ENCODE assay signal across 24 cellular contexts in the genomic region with DNA sequence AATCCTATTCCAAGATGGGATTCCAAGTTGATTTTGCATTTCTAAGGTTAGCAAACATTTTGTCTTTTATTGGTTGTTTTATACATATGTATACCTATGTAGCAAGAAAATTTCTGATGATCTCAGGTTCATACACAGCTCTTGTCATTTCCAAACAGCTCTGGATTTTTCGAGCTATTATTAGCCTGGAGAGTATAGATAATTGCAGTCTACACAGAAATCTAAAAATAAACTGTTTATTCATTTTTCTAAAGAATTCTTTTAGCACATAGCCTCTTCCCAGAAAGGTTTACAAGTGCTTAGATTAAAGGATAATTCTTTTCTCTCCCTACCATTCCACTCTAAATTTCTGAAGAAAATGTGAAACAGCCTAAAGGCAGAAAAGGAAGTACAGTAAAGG.
"Had no signal": no experiment of that assay in that cellular context is flagged by ENCODE, and none has a peak within 500 bp of the region (broad histone marks: within the 10 kb centered on the region; RNA-seq: fewer than 3 reads in every experiment).

No MANE protein-coding gene starts in this region.

- H3K36me3 ChIP-seq: left ventricle myocardium inferior, ovary, right atrium auricular region, right lobe of liver, stomach, thyroid gland, transverse colon, upper lobe of left lung, vagina had no signal

- H3K27ac Mint-ChIP-seq: mesothelial cell of epicardium; natural killer cell; nephron progenitor cell; progenitor cell of endocrine pancreas; stimulated activated naive B cell treated with anti-CD40 and anti-IgM and Interleukin-4, amounts not matched to agents 10 μg/mL and 1 μg/mL and 100 μg/mL, for 72 hours had no signal

- H3K9me3 ChIP-seq: left ventricle myocardium inferior, ovary, right atrium auricular region, right lobe of liver, stomach, testis, thyroid gland, transverse colon, upper lobe of left lung, vagina had no signal

- H3K4me3 Mint-ChIP-seq: mesothelial cell of epicardium; naive B cell; natural killer cell; nephron progenitor cell; stimulated activated naive B cell treated with anti-CD40 and anti-IgM and Interleukin-4, amounts not matched to agents 10 μg/mL and 1 μg/mL and 100 μg/mL, for 72 hours had no signal

- ATAC-seq: natural killer cell; right lobe of liver; stimulated activated naive B cell treated with anti-CD40 and anti-IgM and Interleukin-4, amounts not matched to agents 10 μg/mL and 1 μg/mL and 100 μg/mL, for 72 hours; stimulated activated naive CD8-positive, alpha-beta T cell treated with anti-CD3 and anti-CD28 coated beads, Interleukin-15, Interleukin-2, amounts not matched to agents 100 U/mL and 50 U/mL, for 24 hours had no signal

- H3K4me3 ChIP-seq: left ventricle myocardium inferior, ovary, right atrium auricular region, right lobe of liver, stomach, testis, thyroid gland, transverse colon, upper lobe of left lung, vagina had no signal

- H3K27me3 Mint-ChIP-seq: naive B cell; progenitor cell of endocrine pancreas; stimulated activated naive B cell treated with anti-CD40 and anti-IgM and Interleukin-4, amounts not matched to agents 10 μg/mL and 1 μg/mL and 100 μg/mL, for 72 hours had no signal

- H3K27ac ChIP-seq: left ventricle myocardium inferior, ovary, right atrium auricular region, right lobe of liver, stomach, testis, thyroid gland, transverse colon, upper lobe of left lung, vagina had no signal

- H3K4me1 ChIP-seq: right lobe of liver, stomach, testis, thyroid gland, transverse colon, upper lobe of left lung, vagina had no signal

- H3K4me1 Mint-ChIP-seq: naive B cell; natural killer cell; stimulated activated naive B cell treated with anti-CD40 and anti-IgM and Interleukin-4, amounts not matched to agents 10 μg/mL and 1 μg/mL and 100 μg/mL, for 72 hours had no signal

- H3K9me3 Mint-ChIP-seq: mesothelial cell of epicardium, nephron progenitor cell had no signal

- DNase-seq: hypothalamus; islet precursor cell; left ventricle myocardium inferior; mesendoderm; naive B cell; natural killer cell; nephron progenitor cell; ovary; right lobe of liver; stimulated activated CD4-positive, alpha-beta T cell treated with anti-CD3 and anti-CD28 coated beads, Interleukin-12 subunit alpha, Interleukin-12 subunit beta, amount 100 ng/mL, for 4 hours; stimulated activated CD4-positive, alpha-beta T cell treated with anti-CD3 and anti-CD28 coated beads, Interleukin-15, amount 100 ng/mL, for 24 hours; stimulated activated CD4-positive, alpha-beta T cell treated with anti-CD3 and anti-CD28 coated beads, Interleukin-2, amount 100 ng/mL, for 24 hours; stimulated activated CD4-positive, alpha-beta T cell treated with anti-CD3 and anti-CD28 coated beads, Interleukin-4, amount 100 ng/mL, for 1 hour; stimulated activated naive B cell treated with anti-CD40 and anti-IgM and Interleukin-4, amounts not matched to agents 10 μg/mL and 1 μg/mL and 100 μg/mL, for 72 hours; stimulated activated naive CD8-positive, alpha-beta T cell treated with anti-CD3 and anti-CD28 coated beads, Interleukin-15, Interleukin-2, amounts not matched to agents 100 U/mL and 50 U/mL, for 24 hours; stomach; testis; thyroid gland; transverse colon; upper lobe of left lung had no signal

- H3K36me3 Mint-ChIP-seq: mesothelial cell of epicardium; naive B cell; natural killer cell; stimulated activated naive B cell treated with anti-CD40 and anti-IgM and Interleukin-4, amounts not matched to agents 10 μg/mL and 1 μg/mL and 100 μg/mL, for 72 hours had no signal

- H3K27me3 ChIP-seq: ovary, right atrium auricular region, right lobe of liver, stomach, testis, thyroid gland, transverse colon, upper lobe of left lung, vagina had no signal
